17 cellular contexts compared by ENCODE assay signal in genomic region chr5:150361301-150361700, GRCh38. TPM values are rescaled to one million over a fixed set of nuclear protein-coding genes. Genes with fewer than 3 reads are reported as not detected.
A peak's percentile ranks its signal among the peaks of the same experiment; 100 is the strongest.
DNase-seq lines count a peak whose midpoint lies in the region; ATAC-seq and TF ChIP-seq lines count a peak whose summit lies in the region.
"Had no signal": no experiment of that assay in that cellular context is flagged by ENCODE, and none has a peak within 500 bp of the region (broad histone marks: within the 10 kb centered on the region; RNA-seq: fewer than 3 reads in every experiment).

No MANE protein-coding gene starts in this region.

- intact Hi-C loops in activated CD4-positive, alpha-beta memory T cell treated with anti-CD3 and anti-CD28 coated beads for 36 hours (cut with micrococcal nuclease), result no loop called here
- intact Hi-C loops in right cardiac atrium (cut with DNase I), result no loop called here

- WGBS in right cardiac atrium, result 79% methylated on average over 1 of the region's 1 CpG

- H3K36me3 Mint-ChIP-seq in IgD-negative memory B cell, result peaks cover 6% of the 10 kb centered on the region
- peaks cover 47% of the 10 kb centered on the region for H3K36me3 Mint-ChIP-seq in activated CD4-positive, alpha-beta memory T cell treated with anti-CD3 and anti-CD28 coated beads for 36 hours

- CTCF ChIA-PET in activated CD4-positive, alpha-beta memory T cell treated with anti-CD3 and anti-CD28 coated beads for 36 hours (lab: Charles Lee), result interaction anchor here (2.9 kb wide), 1 partner anchor 10 kb away, joined by 9 read pairs; no protein-coding TSS in a partner anchor

- no peaks in the 10 kb centered on the region for H3K27me3 ChIP-seq in GM06990 (replicated peaks; ENCODE audit: control insufficient read depth, insufficient read depth, low read length)
- no peaks in the 10 kb centered on the region for H3K27me3 ChIP-seq in right cardiac atrium (ENCODE audit: control insufficient read depth, insufficient read depth)
- H3K27me3 ChIP-seq: pancreas had no signal

- no peaks in the 10 kb centered on the region for H3K9me3 Mint-ChIP-seq in IgD-negative memory B cell
- no peaks in the 10 kb centered on the region for H3K9me3 Mint-ChIP-seq in activated CD4-positive, alpha-beta memory T cell treated with anti-CD3 and anti-CD28 coated beads for 36 hours
- H3K9me3 Mint-ChIP-seq: brain had no signal

- peaks cover 38 to 50% (median 38%) of the 10 kb centered on the region in 3 donors for H3K4me1 Mint-ChIP-seq in IgD-negative memory B cell
- H3K4me1 Mint-ChIP-seq in activated CD4-positive, alpha-beta memory T cell treated with anti-CD3 and anti-CD28 coated beads for 36 hours (ENCODE audit: low read depth), result peaks cover 39% of the 10 kb centered on the region

- H3K27me3 Mint-ChIP-seq in IgD-negative memory B cell, result no peaks in the 10 kb centered on the region
- no peaks in the 10 kb centered on the region for H3K27me3 Mint-ChIP-seq in activated CD4-positive, alpha-beta memory T cell treated with anti-CD3 and anti-CD28 coated beads for 36 hours
- H3K27me3 Mint-ChIP-seq: brain had no signal

- H3K27ac Mint-ChIP-seq in IgD-negative memory B cell, result peak overlapping the region in 2 of 3 donors; percentile 47 to 49
- no peak overlapping the region for H3K27ac Mint-ChIP-seq in activated CD4-positive, alpha-beta memory T cell treated with anti-CD3 and anti-CD28 coated beads for 36 hours
- H3K27ac Mint-ChIP-seq: brain had no signal

- peaks cover 17% of the 10 kb centered on the region for H3K36me3 ChIP-seq in GM06990 (ENCODE audit: control insufficient read depth, insufficient read depth, low read length)

- peak; percentile 39 for ATAC-seq in HG02678 (IDR thresholded peaks at IDR 0.05; ENCODE audit: unreplicated experiment)
- no peak for ATAC-seq in right cardiac atrium
- ATAC-seq: mucosa of descending colon, pancreas had no signal

- DNase-seq in GM06990 (ENCODE audit: extremely low read depth, insufficient read length) (peak; percentile 37), GM19240 (ENCODE audit: insufficient read length, low spot score) (peak; percentile 33), DMS79 treated with DMSO at 0.1 percent for 48 hours (lab: John Stamatoyannopoulos, UW) (no peak), right cardiac atrium (no peak), A172 (ENCODE audit: low spot score) (no peak)
- DNase-seq in activated CD4-positive, alpha-beta memory T cell treated with anti-CD3 and anti-CD28 coated beads for 36 hours, result no peak
- DNase-seq: activated naive CD4-positive, alpha-beta T cell treated with Interleukin-2 at 50 U/mL for 16 hours; hippocampal formation; mucosa of descending colon; NCI-H1092; OCI-M1; pancreas had no signal

- no peak overlapping the region for H3K27ac ChIP-seq in right cardiac atrium (ENCODE audit: low read length)
- H3K27ac ChIP-seq: pancreas had no signal

- H3K4me1 ChIP-seq in right cardiac atrium (ENCODE audit: control insufficient read depth, insufficient read depth, low read length), result no peaks in the 10 kb centered on the region

- H3K4me3 Mint-ChIP-seq in IgD-negative memory B cell, result peak overlapping the region; percentile 8 to 76 (median 32)
- no peak overlapping the region for H3K4me3 Mint-ChIP-seq in activated CD4-positive, alpha-beta memory T cell treated with anti-CD3 and anti-CD28 coated beads for 36 hours

- no peaks in the 10 kb centered on the region for H3K9me3 ChIP-seq in right cardiac atrium (ENCODE audit: control insufficient read depth, low read length)
- H3K9me3 ChIP-seq: mucosa of descending colon, pancreas had no signal

- POLR2A ChIA-PET in activated CD4-positive, alpha-beta memory T cell treated with anti-CD3 and anti-CD28 coated beads for 36 hours (lab: Charles Lee), result interaction anchor here (0.6 kb wide), 1 partner anchor 50 kb away, joined by 4 read pairs; no protein-coding TSS in a partner anchor

- no peak for TF ChIP-seq CTCF in GM06990 (IDR thresholded peaks at IDR 0.05; ENCODE audit: insufficient read depth, low read length, poor library complexity, severe bottlenecking)

- H3K4me3 ChIP-seq in GM06990 (replicated peaks; ENCODE audit: low read depth, low read length) (no peak overlapping the region), right cardiac atrium (ENCODE audit: low read length) (no peak overlapping the region)
- H3K4me3 ChIP-seq: mucosa of descending colon, pancreas, smooth muscle cell had no signal

RNA-seq across cellular contexts. Expression of gene TCOF1, which starts 3.8 kb away (rescaled TPM):
- polyA plus RNA-seq in IgD-negative memory B cell, result 26.4 TPM
- 10 to 100 TPM; 91.3 to 95.0 TPM for total RNA-seq in activated CD4-positive, alpha-beta memory T cell treated with anti-CD3 and anti-CD28 coated beads for 36 hours
- 10 to 100 TPM; 14.3 to 22.7 (median 17.5) TPM for total RNA-seq in right cardiac atrium
- polyA plus RNA-seq in right cardiac atrium, result 11.9 TPM
- 56.5 and 58.3 TPM in 2 replicates for total RNA-seq in A172 (2014; rRNA removed; shearing (Covaris generic))

RNA-seq across cellular contexts. Expression of gene CD74, which starts 51.4 kb away (rescaled TPM):
- polyA plus RNA-seq in IgD-negative memory B cell, result 29,718 TPM
- total RNA-seq in activated CD4-positive, alpha-beta memory T cell treated with anti-CD3 and anti-CD28 coated beads for 36 hours, result 100 to 1,000 TPM; 251 to 254 TPM
- total RNA-seq in right cardiac atrium, result 100 to 1,000 TPM; 222 to 331 (median 251) TPM
- 201 TPM for polyA plus RNA-seq in right cardiac atrium
- total RNA-seq in A172 (2014; rRNA removed; shearing (Covaris generic)), result 1.1 TPM in 1 of 2 replicates, not detected in the other

RNA-seq across cellular contexts. Expression of gene ARSI, which starts 58.6 kb away (rescaled TPM):
- polyA plus RNA-seq in IgD-negative memory B cell, result not detected
- not detected for total RNA-seq in activated CD4-positive, alpha-beta memory T cell treated with anti-CD3 and anti-CD28 coated beads for 36 hours
- total RNA-seq in right cardiac atrium, result 1 to 10 TPM in 1 of 4 donors, under 1 TPM in 3; 0.49 to 1.1 (median 0.66) TPM
- polyA plus RNA-seq in right cardiac atrium, result 0.25 TPM
- total RNA-seq in A172 (2014; rRNA removed; shearing (Covaris generic)), result 1.9 and 5.0 TPM in 2 replicates
- total RNA-seq: H4 had no signal
- polyA plus RNA-seq: pancreas had no signal

Comparison
In these comparisons a context has a peak if more than half of its experiments do, and no peak if none do; other contexts are left out.
1. DNase-seq: peak in GM06990 (single experiment) and GM19240 (single experiment); none in DMS79 treated with DMSO at 0.1 percent for 48 hours (single experiment), activated CD4-positive, alpha-beta memory T cell treated with anti-CD3 and anti-CD28 coated beads for 36 hours (single experiment), right cardiac atrium (0 of 3) and A172 (single experiment).
2. RNA of gene CD74, which starts 51.4 kb away (total RNA-seq): 251 to 254 TPM in activated CD4-positive, alpha-beta memory T cell treated with anti-CD3 and anti-CD28 coated beads for 36 hours and 222 to 331 TPM in right cardiac atrium; 1.1 TPM in A172; every median in the first group is over 100 times any median in the second.